8 cellular contexts compared by ENCODE assay signal in the genomic region with DNA sequence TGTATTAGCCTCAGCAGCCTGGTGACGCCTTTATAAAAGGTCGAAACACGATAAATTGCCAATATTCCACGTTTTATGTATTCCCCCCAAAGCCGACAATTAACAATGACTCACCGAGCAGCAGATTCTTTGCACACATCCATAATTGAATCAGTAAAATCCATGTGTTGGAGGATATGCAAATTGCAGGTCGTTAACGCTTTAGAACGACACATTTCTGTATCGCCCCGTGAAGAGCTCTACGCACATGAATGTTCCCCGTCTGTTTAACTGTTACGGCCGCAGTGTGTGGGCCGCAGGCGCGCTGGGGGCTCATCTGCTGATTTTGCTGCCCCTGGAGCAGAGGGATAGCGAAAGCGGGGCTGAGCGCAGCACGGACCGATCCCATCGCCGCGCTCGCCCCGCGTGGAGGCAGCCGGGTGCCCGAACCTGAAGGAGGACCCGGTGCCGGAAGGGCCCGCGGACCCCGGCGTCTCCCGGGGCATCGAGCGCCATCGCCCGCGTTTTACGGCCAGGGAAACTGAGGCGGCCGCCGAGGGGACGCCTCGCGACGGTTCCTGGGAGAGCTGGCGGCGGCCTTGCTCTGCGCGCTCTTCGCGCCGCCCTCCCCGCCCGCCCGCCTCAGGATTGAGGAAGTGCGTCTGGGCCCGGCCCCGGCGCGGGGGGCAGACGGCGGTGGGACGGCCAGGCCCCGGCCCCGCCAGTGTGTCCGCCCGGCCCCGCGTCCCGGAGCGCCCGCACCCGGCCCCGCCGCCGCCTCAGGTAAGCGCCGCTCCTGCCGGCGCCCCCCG. TPM values are rescaled to one million over a fixed set of nuclear protein-coding genes. Genes with fewer than 3 reads are reported as not detected.
A peak's percentile ranks its signal among the peaks of the same experiment; 100 is the strongest.
DNase-seq lines count a peak whose midpoint lies in the region; FAIRE-seq and TF ChIP-seq lines count a peak whose summit lies in the region.

A gene with protein sequence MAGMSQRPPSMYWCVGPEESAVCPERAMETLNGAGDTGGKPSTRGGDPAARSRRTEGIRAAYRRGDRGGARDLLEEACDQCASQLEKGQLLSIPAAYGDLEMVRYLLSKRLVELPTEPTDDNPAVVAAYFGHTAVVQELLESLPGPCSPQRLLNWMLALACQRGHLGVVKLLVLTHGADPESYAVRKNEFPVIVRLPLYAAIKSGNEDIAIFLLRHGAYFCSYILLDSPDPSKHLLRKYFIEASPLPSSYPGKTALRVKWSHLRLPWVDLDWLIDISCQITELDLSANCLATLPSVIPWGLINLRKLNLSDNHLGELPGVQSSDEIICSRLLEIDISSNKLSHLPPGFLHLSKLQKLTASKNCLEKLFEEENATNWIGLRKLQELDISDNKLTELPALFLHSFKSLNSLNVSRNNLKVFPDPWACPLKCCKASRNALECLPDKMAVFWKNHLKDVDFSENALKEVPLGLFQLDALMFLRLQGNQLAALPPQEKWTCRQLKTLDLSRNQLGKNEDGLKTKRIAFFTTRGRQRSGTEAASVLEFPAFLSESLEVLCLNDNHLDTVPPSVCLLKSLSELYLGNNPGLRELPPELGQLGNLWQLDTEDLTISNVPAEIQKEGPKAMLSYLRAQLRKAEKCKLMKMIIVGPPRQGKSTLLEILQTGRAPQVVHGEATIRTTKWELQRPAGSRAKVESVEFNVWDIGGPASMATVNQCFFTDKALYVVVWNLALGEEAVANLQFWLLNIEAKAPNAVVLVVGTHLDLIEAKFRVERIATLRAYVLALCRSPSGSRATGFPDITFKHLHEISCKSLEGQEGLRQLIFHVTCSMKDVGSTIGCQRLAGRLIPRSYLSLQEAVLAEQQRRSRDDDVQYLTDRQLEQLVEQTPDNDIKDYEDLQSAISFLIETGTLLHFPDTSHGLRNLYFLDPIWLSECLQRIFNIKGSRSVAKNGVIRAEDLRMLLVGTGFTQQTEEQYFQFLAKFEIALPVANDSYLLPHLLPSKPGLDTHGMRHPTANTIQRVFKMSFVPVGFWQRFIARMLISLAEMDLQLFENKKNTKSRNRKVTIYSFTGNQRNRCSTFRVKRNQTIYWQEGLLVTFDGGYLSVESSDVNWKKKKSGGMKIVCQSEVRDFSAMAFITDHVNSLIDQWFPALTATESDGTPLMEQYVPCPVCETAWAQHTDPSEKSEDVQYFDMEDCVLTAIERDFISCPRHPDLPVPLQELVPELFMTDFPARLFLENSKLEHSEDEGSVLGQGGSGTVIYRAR (N-terminal part only) (plus strand): TSS at position 668 of the 791 bp plus-strand sequence. CDS start 5,276 bp downstream, outside the sequence.

- no peaks in the 10 kb centered on the region for H3K4me1 ChIP-seq in smooth muscle cell (ENCODE audit: low read depth)

- in situ Hi-C loops in G401 (cut with HindIII; ENCODE audit: low sequenced_read_pairs), result no loop called here

- H3K4me3 ChIP-seq in iPS-18c (ENCODE audit: insufficient read depth, low read depth, low read length), result peak within 1 kb of the TSS; percentile 58
- H3K4me3 ChIP-seq in smooth muscle cell, result peak within 1 kb of the TSS; percentile 57

- WGBS in smooth muscle cell (ENCODE audit: low lambda C conversion rate), result 2% methylated on average over 59 of the region's 87 CpGs

- no peaks in the 10 kb centered on the region for H3F3A ChIP-seq in smooth muscle cell (ENCODE audit: low read depth)

- peak within 1 kb of the TSS; percentile 77 for H2AFZ ChIP-seq in smooth muscle cell (ENCODE audit: low read depth)

- peak within 1 kb of the TSS; percentile 6 for H3K9ac ChIP-seq in smooth muscle cell (ENCODE audit: low read depth)

- no peak for FAIRE-seq in H54 (lab: Jason Lieb, UNC)

- H3K79me2 ChIP-seq in smooth muscle cell (ENCODE audit: low read depth), result no peaks in the 10 kb centered on the region

- H3K4me2 ChIP-seq in smooth muscle cell, result peak within 1 kb of the TSS; percentile 85

- no peak for TF ChIP-seq CTCF in smooth muscle cell (IDR thresholded peaks at IDR 0.05; ENCODE audit: borderline replicate concordance, insufficient read depth, poor library complexity, severe bottlenecking)

- TF ChIP-seq POLR2A in H54 (IDR thresholded peaks at IDR 0.05; ENCODE audit: low read depth, low read length), result no peak

- no peak within 1 kb of the TSS for H3K27ac ChIP-seq in smooth muscle cell (ENCODE audit: low read depth)

- H4K20me1 ChIP-seq in smooth muscle cell (ENCODE audit: low read depth), result no peaks in the 10 kb centered on the region

- peak; percentile 24 for DNase-seq in G401 (ENCODE audit: low spot score)
- DNase-seq in H54 (ENCODE audit: insufficient read length, low spot score), result peak; percentile 27
- peak; percentile 13 for DNase-seq in NCI-H345 (lab: John Stamatoyannopoulos, UW)
- peak; percentile 62 for DNase-seq in astrocyte of the hippocampus (ENCODE audit: low read depth, low spot score)
- no peak for DNase-seq in smooth muscle cell (lab: John Stamatoyannopoulos, UW; ENCODE audit: unreplicated experiment)
- DNase-seq in globus pallidus (ENCODE audit: low spot score), result no peak
- no peak for DNase-seq in NCI-H2107 treated with DMSO at 0.1 percent for 48 hours (lab: John Stamatoyannopoulos, UW; ENCODE audit: unreplicated experiment)

- H3K27me3 ChIP-seq in smooth muscle cell (ENCODE audit: low read depth), result peaks cover 53% of the 10 kb centered on the region

- H3K9me3 ChIP-seq in iPS-18c (ENCODE audit: control insufficient read depth, insufficient read depth, low read length), result peaks cover 2% of the 10 kb centered on the region
- H3K9me3 ChIP-seq in smooth muscle cell (replicated peaks; ENCODE audit: low read depth), result no peaks in the 10 kb centered on the region

- H3K36me3 ChIP-seq in smooth muscle cell (ENCODE audit: low read depth), result no peaks in the 10 kb centered on the region

RNA-seq across cellular contexts. Expression of the gene that starts here (rescaled TPM):
- total RNA-seq in G401 (2014; rRNA removed; shearing (Covaris generic)), result not detected in 2 replicates
- total RNA-seq in smooth muscle cell, result 0.85 and 1.6 TPM in 2 replicates
- 1.1 and 2.7 TPM in 2 replicates for polyA plus RNA-seq in smooth muscle cell

Comparison
In these comparisons a context has a peak if more than half of its experiments do, and no peak if none do; other contexts are left out.
1. Peak in DNase-seq in G401; RNA of the gene not detected or under 1 TPM.
2. DNase-seq: peak in H54 (single experiment), NCI-H345 (single experiment) and astrocyte of the hippocampus (single experiment); none in smooth muscle cell (single experiment), globus pallidus (single experiment) and NCI-H2107 treated with DMSO at 0.1 percent for 48 hours (single experiment).